In the genomic region with DNA sequence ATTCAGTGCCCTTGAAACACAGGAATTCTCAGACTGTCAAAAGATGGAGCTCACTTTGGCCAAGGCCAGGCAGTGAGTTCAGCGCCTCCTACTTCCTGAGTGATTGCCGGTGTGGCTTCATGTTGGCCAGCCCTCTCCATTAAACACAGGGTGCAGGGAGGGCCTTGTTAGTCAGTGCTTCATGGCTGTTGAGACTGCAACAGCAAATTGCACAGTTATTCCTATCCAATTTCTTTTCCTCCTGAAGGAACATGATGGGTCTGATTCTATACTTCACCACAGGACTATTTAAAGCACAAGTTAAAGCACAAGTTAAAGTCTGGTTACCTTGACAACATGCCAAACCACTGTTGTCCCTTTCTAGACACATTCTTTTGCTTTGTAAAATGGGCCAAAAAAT, we compare ENCODE assay signal across 1 cellular context.
TF ChIP-seq lines count a peak whose summit lies in the region.

No MANE protein-coding gene starts in this region.

TF ChIP-seq in endothelial cell of umbilical vein, 7 proteins besides CTCF, POLR2A, EP300 and RAD21 (continued from another document):
- TF ChIP-seq GATA2 (IDR thresholded peaks at IDR 0.05; ENCODE audit: insufficient read depth, insufficient read length, low read depth, low read length) (no peak), FOS (IDR thresholded peaks at IDR 0.05; ENCODE audit: borderline replicate concordance, insufficient read depth, low read length) (no peak), POLR2AphosphoS5 (IDR thresholded peaks at IDR 0.05; ENCODE audit: insufficient read depth, low read depth, low read length) (no peak)
